Comparison of ENCODE assay signal across 16 cellular contexts in genomic region chr2:119432882-119433522, GRCh38. TPM values are rescaled to one million over a fixed set of nuclear protein-coding genes. Genes with fewer than 3 reads are reported as not detected.
DNase-seq lines count a peak whose midpoint lies in the region; ATAC-seq, FAIRE-seq and TF ChIP-seq lines count a peak whose summit lies in the region.
"Had no signal": no experiment of that assay in that cellular context is flagged by ENCODE, and none has a peak within 500 bp of the region (broad histone marks: within the 10 kb centered on the region; RNA-seq: fewer than 3 reads in every experiment).

No MANE protein-coding gene starts in this region.

- peak overlapping the region in 3 of 11 experiments; percentile 88 to 97 (median 95); a peak in 6 of 22 replicates for H3K9ac ChIP-seq in BLaER1 treated with 17β-estradiol and CSF1 and Interleukin-3, amounts not matched to agents 10 nM and 100 nM
- H3K9ac ChIP-seq in GM12878 (ENCODE audit: control insufficient read depth, insufficient read depth, low read length), result no peak overlapping the region

- no peak for TF ChIP-seq POLR2A in GM12878 (IDR thresholded peaks at IDR 0.05; ENCODE audit: low read depth, low read length)

- 76% methylated on average over 17 of the region's 17 CpGs for WGBS in GM12878 (ENCODE audit: insufficient coverage, insufficient replicate concordance, low lambda C conversion rate, missing lambda C conversion rate)

- peak overlapping the region in 4 of 10 experiments; percentile 70 to 79 (median 70); a peak in 7 of 20 replicates for H3K4me3 ChIP-seq in BLaER1 treated with 17β-estradiol and CSF1 and Interleukin-3, amounts not matched to agents 10 nM and 100 nM
- H3K4me3 ChIP-seq in GM12878, result no peak overlapping the region
- H3K4me3 ChIP-seq in kidney epithelial cell (ENCODE audit: low read depth, low read length), result peak overlapping the region; percentile 48
- peak overlapping the region; percentile 86 for H3K4me3 ChIP-seq in retinal pigment epithelial cell (ENCODE audit: low read length)

- peaks cover 0 to 37% (median 0%) of the 10 kb centered on the region in 11 experiments; a peak in 5 of 22 replicates for H3K36me3 ChIP-seq in BLaER1 treated with 17β-estradiol and CSF1 and Interleukin-3, amounts not matched to agents 10 nM and 100 nM
- H3K36me3 ChIP-seq in GM12878 (ENCODE audit: control insufficient read depth in 2 of 2, insufficient read depth in 2 of 2, low read length in 1 of 2), result no peaks in the 10 kb centered on the region
- no peaks in the 10 kb centered on the region for H3K36me3 ChIP-seq in kidney epithelial cell (ENCODE audit: control insufficient read depth, insufficient read depth, low read length)
- H3K36me3 ChIP-seq: gastroesophageal sphincter had no signal

- RAD21 ChIA-PET in GM12878 (lab: Charles Lee; ENCODE audit: unreplicated experiment), result interaction anchor here (0.7 to 1.0 kb wide), 2 partner anchors 19 to 82 kb away, joined by 3 read pairs; no protein-coding TSS in a partner anchor

- CTCF ChIA-PET in GM12878 (lab: Yijun Ruan, JAX), result interaction anchor here (0.7 to 1.4 kb wide), 3 partner anchors 27 to 168 kb away, joined by 3 to 4 read pairs (median 4); no protein-coding TSS in a partner anchor

- TF ChIP-seq RAD21 in GM12878 (IDR thresholded peaks at IDR 0.05; ENCODE audit: insufficient read depth, low read depth, low read length), result no peak

- TSS peak; percentile 57 for BruUV-seq in GM12878 (replicated peaks; lab: Mats Ljungman, UMichigan)

- SMC1A ChIA-PET in GM12878 (lab: Charles Lee; ENCODE audit: uncharacterized antibody, unreplicated experiment), result interaction anchor here (1.4 to 3.7 kb wide), 2 partner anchors 18 to 81 kb away, joined by 3 to 23 read pairs; no protein-coding TSS in a partner anchor

- no peak for TF ChIP-seq EP300 in GM12878 (IDR thresholded peaks at IDR 0.05; ENCODE audit: borderline replicate concordance in 1 of 2, control insufficient read depth in 1 of 2, low read depth in 2 of 2, low read length in 2 of 2)

- in situ Hi-C loops in GM12878 (cut with MboI), result no loop called here

- H3K4me1 ChIP-seq in BLaER1 treated with 17β-estradiol and CSF1 and Interleukin-3, amounts not matched to agents 10 nM and 100 nM, result peaks cover 21 to 65% (median 32%) of the 10 kb centered on the region in 10 experiments
- peaks cover 17% of the 10 kb centered on the region for H3K4me1 ChIP-seq in GM12878 (ENCODE audit: control insufficient read depth, insufficient read depth, low read length)

- H3K9me3 ChIP-seq in BLaER1 treated with 17β-estradiol and CSF1 and Interleukin-3, amounts not matched to agents 10 nM and 100 nM (replicated peaks in 1 of 11), result no peaks in the 10 kb centered on the region
- no peaks in the 10 kb centered on the region for H3K9me3 ChIP-seq in GM12878 (replicated peaks; ENCODE audit: control insufficient read depth, insufficient read depth, low read length)
- H3K9me3 ChIP-seq: gastroesophageal sphincter had no signal

- H2AFZ ChIP-seq in GM12878 (ENCODE audit: control insufficient read depth, low read depth, low read length), result no peak overlapping the region

- no peak for FAIRE-seq in GM12878 (lab: Jason Lieb, UNC)

- no peaks in the 10 kb centered on the region for H3K79me2 ChIP-seq in GM12878 (ENCODE audit: control insufficient read depth, insufficient read depth, low read length)

- POLR2A ChIA-PET in GM12878 (lab: Charles Lee), result no interaction called here

- no peak for ATAC-seq in GM12878
- ATAC-seq: activated CD8-positive, alpha-beta T cell treated with anti-CD3 and anti-CD28 coated beads for 36 hours; gastroesophageal sphincter; Panc1 had no signal

- DNase-seq in GM12878 (ENCODE audit: low read depth, low spot score) (no peak), kidney epithelial cell (ENCODE audit: low read depth) (no peak), retinal pigment epithelial cell (ENCODE audit: low read depth) (no peak), superior temporal gyrus (ENCODE audit: extremely low spot score) (no peak), NCI-H524 treated with DMSO at 0.1 percent for 48 hours (lab: John Stamatoyannopoulos, UW) (no peak), islet precursor cell (no peak)
- no peak for DNase-seq in activated CD4-positive, alpha-beta T cell treated with anti-CD3 and anti-CD28 coated beads for 4 hours
- DNase-seq: activated CD8-positive, alpha-beta T cell treated with anti-CD3 and anti-CD28 coated beads for 36 hours; activated naive CD4-positive, alpha-beta T cell treated with anti-CD3 and anti-CD28 coated beads for 36 hours; cortex of kidney; midbrain; T-helper 2 cell had no signal

- intact Hi-C loops in GM12878 (cut with micrococcal nuclease; ENCODE audit: unreplicated experiment), result no loop called here

- H3K4me2 ChIP-seq in BLaER1 treated with 17β-estradiol and CSF1 and Interleukin-3, amounts not matched to agents 10 nM and 100 nM, result peak overlapping the region; percentile 78 to 99 (median 95); a peak in 21 of 22 replicates
- no peak overlapping the region for H3K4me2 ChIP-seq in GM12878 (ENCODE audit: control insufficient read depth, insufficient read depth)

- peaks cover 0 to 26% (median 14%) of the 10 kb centered on the region in 11 experiments; a peak in 16 of 22 replicates for H3K27me3 ChIP-seq in BLaER1 treated with 17β-estradiol and CSF1 and Interleukin-3, amounts not matched to agents 10 nM and 100 nM
- H3K27me3 ChIP-seq in GM12878 (replicated peaks in 1 of 2; ENCODE audit: control insufficient read depth in 2 of 2, insufficient read depth in 2 of 2, low read length in 1 of 2) (peaks cover 0 to 5% of the 10 kb centered on the region in 2 experiments; a peak in 2 of 4 replicates), kidney epithelial cell (ENCODE audit: control insufficient read depth, insufficient read depth, low read length) (peaks cover 4% of the 10 kb centered on the region)
- H3K27me3 ChIP-seq: gastroesophageal sphincter had no signal

- no peak for TF ChIP-seq CTCF in GM12878 (IDR thresholded peaks at IDR 0.05 in 2 of 3, conservative IDR thresholded peaks at IDR 0.05 in 1 of 3; ENCODE audit: control insufficient read depth in 2 of 3, extremely low read depth in 1 of 3, insufficient read depth in 1 of 3, low read depth in 3 of 3, low read length in 3 of 3)
- no peak for TF ChIP-seq CTCF in kidney epithelial cell (IDR thresholded peaks at IDR 0.05; ENCODE audit: insufficient read depth, low read length, poor library complexity, severe bottlenecking)
- TF ChIP-seq CTCF in retinal pigment epithelial cell (conservative IDR thresholded peaks at IDR 0.05; ENCODE audit: low read depth, low read length), result no peak

- peaks cover 8 to 59% (median 18%) of the 10 kb centered on the region in 11 experiments; a peak in 15 of 22 replicates for H4K20me1 ChIP-seq in BLaER1 treated with 17β-estradiol and CSF1 and Interleukin-3, amounts not matched to agents 10 nM and 100 nM
- H4K20me1 ChIP-seq in GM12878 (ENCODE audit: control insufficient read depth, insufficient read depth), result no peaks in the 10 kb centered on the region

- peak overlapping the region in 3 of 11 experiments; percentile 93 to 97 (median 94); a peak in 4 of 22 replicates for H3K27ac ChIP-seq in BLaER1 treated with 17β-estradiol and CSF1 and Interleukin-3, amounts not matched to agents 10 nM and 100 nM
- H3K27ac ChIP-seq in GM12878 (ENCODE audit: control insufficient read depth, insufficient read depth), result no peak overlapping the region

TF ChIP-seq in GM12878, 131 proteins besides CTCF, POLR2A, EP300 and RAD21 (continues in another document):
- TF ChIP-seq FOXM1 (IDR thresholded peaks at IDR 0.05; ENCODE audit: low read depth, low read length), result no peak
- no peak for TF ChIP-seq SMAD5 (IDR thresholded peaks at IDR 0.05; ENCODE audit: low read depth)
- no peak for TF ChIP-seq FOXK2 (IDR thresholded peaks at IDR 0.05)
- no peak for TF ChIP-seq ZBTB33 (IDR thresholded peaks at IDR 0.05)
- no peak for TF ChIP-seq IKZF1 (conservative IDR thresholded peaks at IDR 0.05)
- TF ChIP-seq HCFC1 (IDR thresholded peaks at IDR 0.05; ENCODE audit: low read length), result no peak
- no peak for TF ChIP-seq SPI1 (IDR thresholded peaks at IDR 0.05; ENCODE audit: borderline replicate concordance, insufficient read depth, low read depth, low read length)
- TF ChIP-seq MEF2B (IDR thresholded peaks at IDR 0.05; ENCODE audit: partially characterized antibody, poor library complexity, severe bottlenecking), result no peak

RNA-seq across cellular contexts. Expression of gene TMEM37, which starts 1.3 kb away (rescaled TPM):
- total RNA-seq in GM12878 (2013; cell fraction: nucleolus; rRNA removed), result 1.6 and 1.9 TPM in 2 replicates
- total RNA-seq in GM12878 (2014; rRNA removed) (0.28 TPM in 1 of 2 replicates, not detected in the other), GM12878 (2014; rRNA removed; fragmentation: Illumina TruSeq; extraction: Trizol) (0.09 TPM in 1 of 2 replicates, not detected in the other), GM12878 (2021) (0.16 and 0.44 TPM in 2 replicates), kidney epithelial cell (1.2 TPM in 1 of 2 replicates, not detected in the other)
- polyA plus RNA-seq in GM12878 (2011; ENCODE audit: low read depth), result not detected
- polyA plus RNA-seq in GM12878 (2011; rRNA removed) (0.32 and 0.67 TPM in 2 replicates), GM12878 (2014; fragmentation: Illumina TruSeq; extraction: Trizol) (0.10 and 0.16 TPM in 2 replicates), GM12878 (2014; fragmentation: Nextera tagmentation; extraction: Ambion mirVana) (under 1 TPM in 1 of 2 experiments, not detected in 1; 0.07 TPM), GM12878 (2014; rRNA removed) (0.20 and 0.24 TPM in 2 replicates), GM12878 (2016; fragmentation: Nextera tagmentation; extraction: Ambion mirVana) (not detected)
- 0.45 and 0.70 TPM in 2 replicates for polyA plus RNA-seq in GM12878 (2011; cell fraction: cytosol; rRNA removed)
- polyA plus RNA-seq in GM12878 (2011; cell fraction: nucleus; rRNA removed), result 1.2 and 1.3 TPM in 2 replicates
- polyA plus RNA-seq in GM12878 (2012), result 0.23 and 0.25 TPM in 2 replicates
- 0.51 and 0.88 TPM in 2 replicates for polyA minus RNA-seq in GM12878 (2011; rRNA and poly(A)+ RNA removed)
- polyA minus RNA-seq in GM12878 (2011; cell fraction: cytosol; rRNA and poly(A)+ RNA removed), result 0.67 TPM in 1 of 2 replicates, not detected in the other
- 0.24 and 0.67 TPM in 2 replicates for polyA minus RNA-seq in GM12878 (2011; cell fraction: nucleus; rRNA and poly(A)+ RNA removed)
- total RNA-seq: activated CD8-positive, alpha-beta T cell treated with anti-CD3 and anti-CD28 coated beads for 36 hours; activated naive CD4-positive, alpha-beta T cell treated with anti-CD3 and anti-CD28 coated beads for 36 hours; Daoy had no signal
